ENCODE assay signal across 12 cellular contexts in genomic region chr4:155529197-155529596, GRCh38.
DNase-seq lines count a peak whose midpoint lies in the region; ATAC-seq and TF ChIP-seq lines count a peak whose summit lies in the region.
"Had no signal": no experiment of that assay in that cellular context is flagged by ENCODE, and none has a peak within 500 bp of the region (broad histone marks: within the 10 kb centered on the region; RNA-seq: fewer than 3 reads in every experiment).

No MANE protein-coding gene starts in this region.

- no peaks in the 10 kb centered on the region for H3F3A ChIP-seq in PC-9 (ENCODE audit: insufficient read depth, low read depth)

- H3K4me3 Mint-ChIP-seq in natural killer cell: no peak overlapping the region
- no peak overlapping the region for H3K4me3 Mint-ChIP-seq in activated CD4-positive, alpha-beta T cell treated with anti-CD3 and anti-CD28 coated beads, Interleukin-2, amount 10 ng/mL, durations not matched to agents 7 days and 5 days
- H3K4me3 Mint-ChIP-seq: IgD-negative memory B cell had no signal

- no peaks in the 10 kb centered on the region for H3K9me3 Mint-ChIP-seq in natural killer cell
- H3K9me3 Mint-ChIP-seq in activated CD4-positive, alpha-beta T cell treated with anti-CD3 and anti-CD28 coated beads, Interleukin-2, amount 10 ng/mL, durations not matched to agents 7 days and 5 days: no peaks in the 10 kb centered on the region

- intact Hi-C loops in PC-9 (cut with micrococcal nuclease; ENCODE audit: unreplicated experiment) (loop anchor here (1.0 kb wide), 1 partner anchor 258 kb away; no protein-coding TSS in a partner anchor), natural killer cell (cut with micrococcal nuclease) (loop anchor here (1.0 kb wide), 1 partner anchor 258 kb away; no protein-coding TSS in a partner anchor)

- CTCF ChIA-PET in BJ (lab: Yijun Ruan, JAX): interaction anchor here (0.7 to 1.8 kb wide), 7 partner anchors 10 to 260 kb away, joined by 3 to 5 read pairs (median 3); no protein-coding TSS in a partner anchor
- CTCF ChIA-PET in PC-9 (lab: Charles Lee): no interaction called here
- CTCF ChIA-PET in activated CD4-positive, alpha-beta T cell treated with anti-CD3 and anti-CD28 coated beads, Interleukin-2, amount 10 ng/mL, durations not matched to agents 7 days and 5 days (lab: Charles Lee): no interaction called here

- H3K4me3 ChIP-seq in BJ (ENCODE audit: low read depth, low read length): no peak overlapping the region
- no peak overlapping the region for H3K4me3 ChIP-seq in PC-9
- H3K4me3 ChIP-seq: HAP-1 had no signal

- H3K27me3 ChIP-seq in BJ (ENCODE audit: control insufficient read depth, insufficient read depth, low read length) (no peaks in the 10 kb centered on the region), PC-9 (ENCODE audit: insufficient read depth, low read depth) (no peaks in the 10 kb centered on the region)

- no peaks in the 10 kb centered on the region for H3K9me2 ChIP-seq in PC-9 (ENCODE audit: insufficient read depth)

- H3K36me3 ChIP-seq in BJ (ENCODE audit: control insufficient read depth, insufficient read depth, low read length) (no peaks in the 10 kb centered on the region), PC-9 (ENCODE audit: low read depth) (no peaks in the 10 kb centered on the region)
- H3K36me3 ChIP-seq: HAP-1 had no signal

- POLR2A ChIA-PET in BJ (lab: Charles Lee): no interaction called here
- POLR2A ChIA-PET in PC-9 (lab: Charles Lee; ENCODE audit: unreplicated experiment): no interaction called here
- POLR2A ChIA-PET in activated CD4-positive, alpha-beta T cell treated with anti-CD3 and anti-CD28 coated beads, Interleukin-2, amount 10 ng/mL, durations not matched to agents 7 days and 5 days (lab: Charles Lee): no interaction called here

- H3K27me3 Mint-ChIP-seq in natural killer cell (ENCODE audit: low read depth in 2 of 2): peaks cover 4 to 7% of the 10 kb centered on the region in 2 donors
- no peaks in the 10 kb centered on the region for H3K27me3 Mint-ChIP-seq in activated CD4-positive, alpha-beta T cell treated with anti-CD3 and anti-CD28 coated beads, Interleukin-2, amount 10 ng/mL, durations not matched to agents 7 days and 5 days

- no peak overlapping the region for H3K4me2 ChIP-seq in PC-9

- H3K4me1 ChIP-seq in PC-9 (replicated peaks; ENCODE audit: insufficient read depth): peaks cover 11% of the 10 kb centered on the region; the same call in 1 of the 2 replicates
- H3K4me1 ChIP-seq: HAP-1 had no signal

- TF ChIP-seq CTCF in BJ (IDR thresholded peaks at IDR 0.05; ENCODE audit: insufficient read depth, low read depth, low read length) (peak; percentile 44), PC-9 (conservative IDR thresholded peaks at IDR 0.05) (no peak), natural killer cell (IDR thresholded peaks at IDR 0.05) (no peak)

- H2AFZ ChIP-seq in PC-9: 0 out of 2 replicates have a peak overlapping the region, but pooled peaks have one; percentile 27

- H3K36me3 Mint-ChIP-seq in natural killer cell: no peaks in the 10 kb centered on the region
- H3K36me3 Mint-ChIP-seq in activated CD4-positive, alpha-beta T cell treated with anti-CD3 and anti-CD28 coated beads, Interleukin-2, amount 10 ng/mL, durations not matched to agents 7 days and 5 days (ENCODE audit: low read depth): no peaks in the 10 kb centered on the region
- H3K36me3 Mint-ChIP-seq: IgD-negative memory B cell had no signal

- H3K27ac Mint-ChIP-seq in natural killer cell: no peak overlapping the region
- H3K27ac Mint-ChIP-seq in activated CD4-positive, alpha-beta T cell treated with anti-CD3 and anti-CD28 coated beads, Interleukin-2, amount 10 ng/mL, durations not matched to agents 7 days and 5 days: no peak overlapping the region
- H3K27ac Mint-ChIP-seq: IgD-negative memory B cell had no signal

- no peaks in the 10 kb centered on the region for H3K4me1 Mint-ChIP-seq in natural killer cell
- H3K4me1 Mint-ChIP-seq in activated CD4-positive, alpha-beta T cell treated with anti-CD3 and anti-CD28 coated beads, Interleukin-2, amount 10 ng/mL, durations not matched to agents 7 days and 5 days: no peaks in the 10 kb centered on the region
- H3K4me1 Mint-ChIP-seq: IgD-negative memory B cell had no signal

- ATAC-seq in GM18511 (IDR thresholded peaks at IDR 0.05; ENCODE audit: unreplicated experiment): peak; percentile 69
- ATAC-seq in natural killer cell: no peak

- H3K27ac ChIP-seq in PC-9: peak overlapping the region; percentile 62; the same call in 1 of the 2 replicates

- no peak for DNase-seq in BJ (ENCODE audit: low read depth)
- DNase-seq in PC-9: peak in 1 of 2 experiments; percentile 6
- DNase-seq in iPS-NIHi11 (ENCODE audit: low spot score): peak; percentile 23
- no peak for DNase-seq in 8988T
- DNase-seq in DMS153 (lab: John Stamatoyannopoulos, UW): no peak
- no peak for DNase-seq in natural killer cell
- no peak for DNase-seq in activated CD4-positive, alpha-beta T cell treated with anti-CD3 and anti-CD28 coated beads, Interleukin-2, amount 10 ng/mL, durations not matched to agents 7 days and 5 days
- DNase-seq: activated T-cell treated with anti-CD3 and anti-CD28 coated beads for 4 hours, Right ventricle myocardium superior had no signal

- H4K20me1 ChIP-seq in PC-9 (ENCODE audit: insufficient read depth): no peaks in the 10 kb centered on the region

- no peaks in the 10 kb centered on the region for H3K79me2 ChIP-seq in PC-9 (ENCODE audit: low read depth)

- no TSS peak for BruUV-seq in PC-9 (replicated peaks; lab: Mats Ljungman, UMichigan)

- H3K9me3 ChIP-seq in PC-9 (ENCODE audit: insufficient read depth, low read depth): no peaks in the 10 kb centered on the region
- H3K9me3 ChIP-seq: HAP-1 had no signal
